ENCODE assay signal across 17 cellular contexts in the genomic region with DNA sequence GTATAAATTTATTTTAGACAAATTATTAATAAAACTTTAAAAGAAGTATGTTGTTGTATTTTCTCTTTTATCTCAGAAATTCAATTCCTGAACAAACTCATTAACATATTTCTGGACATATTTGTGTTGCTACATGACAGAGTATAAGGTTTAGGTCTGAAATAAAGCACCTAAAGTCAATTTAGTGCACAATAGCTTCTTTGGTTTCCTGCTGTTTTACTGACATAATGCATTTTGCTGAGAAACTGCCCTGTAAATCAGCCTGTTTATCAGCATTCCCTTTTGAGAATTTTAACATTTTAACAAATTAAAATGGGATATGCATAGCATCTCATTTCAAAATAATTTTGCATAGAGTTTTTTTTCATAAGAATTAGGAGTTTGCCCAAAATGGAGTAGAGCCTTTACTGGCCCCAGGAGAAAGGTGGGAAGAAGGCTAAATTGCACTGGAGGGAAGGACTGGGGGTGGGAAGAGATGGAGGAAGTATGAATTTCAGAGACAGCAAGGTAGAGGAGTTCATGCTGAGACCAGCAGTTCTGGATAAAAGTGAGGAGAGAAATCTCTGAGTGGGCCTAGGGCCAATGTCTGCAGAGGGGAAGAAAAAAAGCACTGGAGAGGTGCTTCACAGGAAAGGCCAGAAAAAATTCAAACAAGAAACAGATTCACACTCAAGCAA.
A peak's percentile ranks its signal among the peaks of the same experiment; 100 is the strongest.
DNase-seq lines count a peak whose midpoint lies in the region; ATAC-seq and TF ChIP-seq lines count a peak whose summit lies in the region.
"Had no signal": no experiment of that assay in that cellular context is flagged by ENCODE, and none has a peak within 500 bp of the region (broad histone marks: within the 10 kb centered on the region; RNA-seq: fewer than 3 reads in every experiment).

No MANE protein-coding gene starts in this region.

- no peak overlapping the region for H3K27ac ChIP-seq in HCT116 (ENCODE audit: low read depth, low read length)
- H3K27ac ChIP-seq: A549 had no signal

- H3K4me3 ChIP-seq in HCT116 (replicated peaks in 1 of 2; ENCODE audit: low read depth in 1 of 2, low read length in 2 of 2), result no peak overlapping the region
- H3K4me3 ChIP-seq: A549 had no signal

- no peak for TF ChIP-seq POLR2A in HCT116 (IDR thresholded peaks at IDR 0.05; ENCODE audit: borderline replicate concordance, extremely low read depth, insufficient read depth, insufficient read length)

- TF ChIP-seq CTCF in HCT116 (IDR thresholded peaks at IDR 0.05 in 2 of 3, conservative IDR thresholded peaks at IDR 0.05 in 1 of 3; ENCODE audit: borderline replicate concordance in 1 of 3, insufficient read depth in 1 of 3, low read depth in 2 of 3, low read length in 2 of 3) (no peak), WTC11 (IDR thresholded peaks at IDR 0.05) (no peak), nephron progenitor cell (IDR thresholded peaks at IDR 0.05) (no peak)

- intact Hi-C loops in HCT116 (cut with micrococcal nuclease), result no loop called here

- H3K4me3 Mint-ChIP-seq in WTC11 (no peak overlapping the region), nephron progenitor cell (no peak overlapping the region)
- H3K4me3 Mint-ChIP-seq: CD14-positive monocyte; CD8-positive, alpha-beta T cell; HFFc6 had no signal

- POLR2A ChIA-PET in HCT116 (lab: Charles Lee), result no interaction called here
- POLR2A ChIA-PET in WTC11 (lab: Charles Lee), result no interaction called here

- no peaks in the 10 kb centered on the region for H3K79me2 ChIP-seq in HCT116 (ENCODE audit: insufficient read depth, low read length)

- H3K4me1 Mint-ChIP-seq in WTC11, result peaks cover 10% of the 10 kb centered on the region
- peaks cover 42% of the 10 kb centered on the region for H3K4me1 Mint-ChIP-seq in nephron progenitor cell
- H3K4me1 Mint-ChIP-seq: CD14-positive monocyte had no signal

- no peaks in the 10 kb centered on the region for H3K9me3 ChIP-seq in HCT116 (ENCODE audit: control insufficient read depth in 1 of 2, insufficient read depth in 1 of 2, low read depth in 1 of 2, low read length in 2 of 2)
- H3K9me3 ChIP-seq: A549 had no signal

- no peaks in the 10 kb centered on the region for H3K36me3 ChIP-seq in HCT116 (ENCODE audit: control insufficient read depth in 1 of 2, insufficient read depth in 2 of 2, low read length in 2 of 2)

- H3K27ac Mint-ChIP-seq in WTC11, result 0 out of 2 replicates have a peak overlapping the region, but pooled peaks have one; percentile 54
- peak overlapping the region; percentile 26 for H3K27ac Mint-ChIP-seq in nephron progenitor cell
- H3K27ac Mint-ChIP-seq: CD14-positive monocyte; CD8-positive, alpha-beta T cell; HFFc6 had no signal

- no peaks in the 10 kb centered on the region for H4K20me1 ChIP-seq in HCT116 (ENCODE audit: insufficient read depth)

- no peaks in the 10 kb centered on the region for H3K9me2 ChIP-seq in HCT116 (ENCODE audit: insufficient read depth)

- CTCF ChIA-PET in HCT116 (lab: Charles Lee) (no interaction called here), WTC11 (lab: Charles Lee) (no interaction called here)

- no peak overlapping the region for H3K9ac ChIP-seq in HCT116 (ENCODE audit: low read length)

- H3K9me3 Mint-ChIP-seq in WTC11 (no peaks in the 10 kb centered on the region), nephron progenitor cell (no peaks in the 10 kb centered on the region)
- H3K9me3 Mint-ChIP-seq: CD8-positive, alpha-beta T cell; HFFc6 had no signal

- no peak overlapping the region for H3K4me2 ChIP-seq in HCT116 (ENCODE audit: low read length)
- H3K4me2 ChIP-seq: A549 had no signal

- H3K27me3 Mint-ChIP-seq in WTC11 (ENCODE audit: low read depth) (no peaks in the 10 kb centered on the region), nephron progenitor cell (ENCODE audit: low read depth, poor library complexity) (peaks cover 5% of the 10 kb centered on the region)

- no peak for ATAC-seq in HCT116
- ATAC-seq in WTC11, result peak; percentile 51; the same call in 1 of the 2 replicates
- ATAC-seq in GM18502 (IDR thresholded peaks at IDR 0.05; ENCODE audit: poor library complexity, unreplicated experiment), result no peak
- ATAC-seq: A549; CD8-positive, alpha-beta T cell had no signal

- H3K36me3 Mint-ChIP-seq in WTC11, result no peaks in the 10 kb centered on the region
- no peaks in the 10 kb centered on the region for H3K36me3 Mint-ChIP-seq in nephron progenitor cell (ENCODE audit: low read depth)
- H3K36me3 Mint-ChIP-seq: CD14-positive monocyte; CD8-positive, alpha-beta T cell had no signal

- H3K4me1 ChIP-seq in HCT116 (ENCODE audit: control insufficient read depth in 1 of 2, insufficient read depth in 2 of 2, low read length in 2 of 2), result no peaks in the 10 kb centered on the region
- H3K4me1 ChIP-seq: A549 had no signal

- no peaks in the 10 kb centered on the region for H3K27me3 ChIP-seq in HCT116 (ENCODE audit: insufficient read depth, low read length)

- peak overlapping the region; percentile 35 for H2AFZ ChIP-seq in HCT116 (ENCODE audit: low read depth, low read length, poor library complexity, severe bottlenecking)

- no TSS peak for BruUV-seq in HCT116 (replicated peaks; lab: Mats Ljungman, UMichigan)

- RAD21 ChIA-PET in HCT116 (lab: Charles Lee; ENCODE audit: low non-redundant PET in 1 of 2, low total read pairs in 2 of 2, uncharacterized antibody in 2 of 2, unreplicated experiment in 2 of 2), result no interaction called here

- no peak for DNase-seq in HCT116 (ENCODE audit: low read depth, low spot score)
- DNase-seq in WTC11 (ENCODE audit: low spot score), result no peak
- DNase-seq in nephron progenitor cell, result no peak
- no peak for DNase-seq in activated CD4-positive, alpha-beta T cell treated with anti-CD3 and anti-CD28 coated beads, Interleukin-2, amount 50 U/mL, for 1 hour
- no peak for DNase-seq in OCI-M1 (lab: John Stamatoyannopoulos, UW)
- no peak for DNase-seq in Ammon's horn (ENCODE audit: low spot score)
- DNase-seq: CD8-positive, alpha-beta T cell; COR-L47; DMS153; DMS79 treated with DMSO at 0.1 percent for 48 hours; EL; GDM1; HFFc6; KBM-7 had no signal

- no peak for TF ChIP-seq RAD21 in HCT116 (IDR thresholded peaks at IDR 0.05; ENCODE audit: low read depth)

TF ChIP-seq in HCT116, 20 proteins besides CTCF, POLR2A, EP300 and RAD21 (continues in another document):
- TF ChIP-seq JUND (IDR thresholded peaks at IDR 0.05) (no peak), EZH2 (IDR thresholded peaks at IDR 0.05) (no peak), ZFX (IDR thresholded peaks at IDR 0.05) (no peak), FOSL1 (IDR thresholded peaks at IDR 0.05; ENCODE audit: low read depth) (no peak), EGR1 (IDR thresholded peaks at IDR 0.05; ENCODE audit: low read depth) (no peak)
- TF ChIP-seq, protein P1, sequence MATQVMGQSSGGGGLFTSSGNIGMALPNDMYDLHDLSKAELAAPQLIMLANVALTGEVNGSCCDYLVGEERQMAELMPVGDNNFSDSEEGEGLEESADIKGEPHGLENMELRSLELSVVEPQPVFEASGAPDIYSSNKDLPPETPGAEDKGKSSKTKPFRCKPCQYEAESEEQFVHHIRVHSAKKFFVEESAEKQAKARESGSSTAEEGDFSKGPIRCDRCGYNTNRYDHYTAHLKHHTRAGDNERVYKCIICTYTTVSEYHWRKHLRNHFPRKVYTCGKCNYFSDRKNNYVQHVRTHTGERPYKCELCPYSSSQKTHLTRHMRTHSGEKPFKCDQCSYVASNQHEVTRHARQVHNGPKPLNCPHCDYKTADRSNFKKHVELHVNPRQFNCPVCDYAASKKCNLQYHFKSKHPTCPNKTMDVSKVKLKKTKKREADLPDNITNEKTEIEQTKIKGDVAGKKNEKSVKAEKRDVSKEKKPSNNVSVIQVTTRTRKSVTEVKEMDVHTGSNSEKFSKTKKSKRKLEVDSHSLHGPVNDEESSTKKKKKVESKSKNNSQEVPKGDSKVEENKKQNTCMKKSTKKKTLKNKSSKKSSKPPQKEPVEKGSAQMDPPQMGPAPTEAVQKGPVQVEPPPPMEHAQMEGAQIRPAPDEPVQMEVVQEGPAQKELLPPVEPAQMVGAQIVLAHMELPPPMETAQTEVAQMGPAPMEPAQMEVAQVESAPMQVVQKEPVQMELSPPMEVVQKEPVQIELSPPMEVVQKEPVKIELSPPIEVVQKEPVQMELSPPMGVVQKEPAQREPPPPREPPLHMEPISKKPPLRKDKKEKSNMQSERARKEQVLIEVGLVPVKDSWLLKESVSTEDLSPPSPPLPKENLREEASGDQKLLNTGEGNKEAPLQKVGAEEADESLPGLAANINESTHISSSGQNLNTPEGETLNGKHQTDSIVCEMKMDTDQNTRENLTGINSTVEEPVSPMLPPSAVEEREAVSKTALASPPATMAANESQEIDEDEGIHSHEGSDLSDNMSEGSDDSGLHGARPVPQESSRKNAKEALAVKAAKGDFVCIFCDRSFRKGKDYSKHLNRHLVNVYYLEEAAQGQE (IDR thresholded peaks at IDR 0.05; ENCODE audit: low read depth), result no peak

TF ChIP-seq in WTC11, 78 proteins besides CTCF, POLR2A, EP300 and RAD21 (continues in another document):
- no peak for TF ChIP-seq TCF7 (CRISPR knock-in tag; IDR thresholded peaks at IDR 0.05; ENCODE audit: low read depth)
- TF ChIP-seq, protein P2, sequence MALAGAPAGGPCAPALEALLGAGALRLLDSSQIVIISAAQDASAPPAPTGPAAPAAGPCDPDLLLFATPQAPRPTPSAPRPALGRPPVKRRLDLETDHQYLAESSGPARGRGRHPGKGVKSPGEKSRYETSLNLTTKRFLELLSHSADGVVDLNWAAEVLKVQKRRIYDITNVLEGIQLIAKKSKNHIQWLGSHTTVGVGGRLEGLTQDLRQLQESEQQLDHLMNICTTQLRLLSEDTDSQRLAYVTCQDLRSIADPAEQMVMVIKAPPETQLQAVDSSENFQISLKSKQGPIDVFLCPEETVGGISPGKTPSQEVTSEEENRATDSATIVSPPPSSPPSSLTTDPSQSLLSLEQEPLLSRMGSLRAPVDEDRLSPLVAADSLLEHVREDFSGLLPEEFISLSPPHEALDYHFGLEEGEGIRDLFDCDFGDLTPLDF (CRISPR knock-in tag; IDR thresholded peaks at IDR 0.05), result no peak
- TF ChIP-seq, protein P3, sequence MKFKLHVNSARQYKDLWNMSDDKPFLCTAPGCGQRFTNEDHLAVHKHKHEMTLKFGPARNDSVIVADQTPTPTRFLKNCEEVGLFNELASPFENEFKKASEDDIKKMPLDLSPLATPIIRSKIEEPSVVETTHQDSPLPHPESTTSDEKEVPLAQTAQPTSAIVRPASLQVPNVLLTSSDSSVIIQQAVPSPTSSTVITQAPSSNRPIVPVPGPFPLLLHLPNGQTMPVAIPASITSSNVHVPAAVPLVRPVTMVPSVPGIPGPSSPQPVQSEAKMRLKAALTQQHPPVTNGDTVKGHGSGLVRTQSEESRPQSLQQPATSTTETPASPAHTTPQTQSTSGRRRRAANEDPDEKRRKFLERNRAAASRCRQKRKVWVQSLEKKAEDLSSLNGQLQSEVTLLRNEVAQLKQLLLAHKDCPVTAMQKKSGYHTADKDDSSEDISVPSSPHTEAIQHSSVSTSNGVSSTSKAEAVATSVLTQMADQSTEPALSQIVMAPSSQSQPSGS (CRISPR knock-in tag; IDR thresholded peaks at IDR 0.05; ENCODE audit: borderline replicate concordance, low read depth), result no peak
